Comparison of ENCODE assay signal across 9 cellular contexts in the genomic region with DNA sequence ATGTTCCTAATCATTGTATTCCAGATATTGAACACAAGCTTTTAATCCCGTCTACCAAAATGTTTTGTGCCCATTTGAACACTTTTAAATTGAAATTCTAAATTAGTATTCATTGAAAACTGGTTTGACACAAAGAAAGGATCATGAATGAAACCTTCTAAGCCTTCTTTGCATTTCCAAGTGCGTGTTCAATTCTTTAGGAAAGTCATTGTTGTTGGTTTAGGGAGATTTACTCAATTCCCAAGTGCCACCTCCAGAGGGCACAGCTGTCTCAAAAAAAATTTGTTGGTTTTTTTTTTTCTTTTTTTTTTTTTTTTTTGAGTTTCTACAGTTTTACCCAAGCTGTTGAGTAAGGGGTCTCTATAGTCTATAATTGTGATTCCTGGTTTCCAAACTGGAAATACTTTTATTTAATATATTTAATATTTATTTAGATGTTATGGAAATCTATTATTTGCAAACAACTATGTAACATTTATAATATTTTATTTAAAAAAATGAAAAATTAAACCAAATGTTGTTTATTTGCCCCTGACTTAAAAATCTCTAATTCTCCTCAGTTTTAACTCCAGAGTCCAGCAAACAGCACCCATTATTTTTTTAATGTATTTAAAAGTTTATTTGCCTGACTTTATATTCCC.
A peak's percentile ranks its signal among the peaks of the same experiment; 100 is the strongest.
DNase-seq lines count a peak whose midpoint lies in the region; ATAC-seq and TF ChIP-seq lines count a peak whose summit lies in the region.
"Had no signal": no experiment of that assay in that cellular context is flagged by ENCODE, and none has a peak within 500 bp of the region (broad histone marks: within the 10 kb centered on the region; RNA-seq: fewer than 3 reads in every experiment).

No MANE protein-coding gene starts in this region.

- no peak overlapping the region for H3K27ac Mint-ChIP-seq in mesothelial cell of epicardium

- intact Hi-C loops in mammary epithelial cell (cut with micrococcal nuclease) = loop anchor here (1.0 to 10.0 kb wide), 4 partner anchors 272 to 1410 kb away; no protein-coding TSS in a partner anchor

- dilution Hi-C loops in mammary epithelial cell (cut with HindIII; ENCODE audit: low sequenced_read_pairs) = no loop called here

- CTCF ChIA-PET in mammary epithelial cell (lab: Charles Lee; ENCODE audit: low non-redundant PET) = interaction anchor here (0.7 kb wide), 1 partner anchor 1017 kb away, joined by 4 read pairs; no protein-coding TSS in a partner anchor

- H2AFZ ChIP-seq in mammary epithelial cell (ENCODE audit: low read depth, low read length) = no peak overlapping the region

- WGBS in mammary epithelial cell (ENCODE audit: low coverage, missing lambda C conversion rate) = 42% methylated on average over 2 of the region's 2 CpGs

- no peaks in the 10 kb centered on the region for H3K36me3 ChIP-seq in mammary epithelial cell (ENCODE audit: insufficient read depth, low read length)
- H3K36me3 ChIP-seq in effector memory CD4-positive, alpha-beta T cell (ENCODE audit: control insufficient read depth, insufficient read depth, low read length) = no peaks in the 10 kb centered on the region

- H3K27me3 Mint-ChIP-seq in mesothelial cell of epicardium (ENCODE audit: low read depth) = peaks cover 33% of the 10 kb centered on the region

- in situ Hi-C loops in mammary epithelial cell (cut with MboI; ENCODE audit: low sequenced_read_pairs in 2 of 2) = loop anchor here (25.0 kb wide), 3 partner anchors 400 to 1400 kb away; no protein-coding TSS in a partner anchor

- no peak for ATAC-seq in GM21367 (IDR thresholded peaks at IDR 0.05; ENCODE audit: unreplicated experiment)

- H4K20me1 ChIP-seq in mammary epithelial cell (ENCODE audit: insufficient read depth, low read length) = no peaks in the 10 kb centered on the region

- H3K4me1 Mint-ChIP-seq in mesothelial cell of epicardium = peaks cover 9% of the 10 kb centered on the region

- H3K9me3 Mint-ChIP-seq in mesothelial cell of epicardium = no peaks in the 10 kb centered on the region

- H3K4me3 ChIP-seq in AG10803 (ENCODE audit: low read length) = no peak overlapping the region
- H3K4me3 ChIP-seq in mammary epithelial cell (replicated peaks in 1 of 3; ENCODE audit: insufficient read depth in 1 of 3, low read depth in 2 of 3, low read length in 3 of 3) = no peak overlapping the region
- no peak overlapping the region for H3K4me3 ChIP-seq in effector memory CD4-positive, alpha-beta T cell (ENCODE audit: insufficient read depth, low read depth, low read length, poor library complexity, severe bottlenecking)
- H3K4me3 ChIP-seq: lung had no signal

- no peaks in the 10 kb centered on the region for H3K9me3 ChIP-seq in mammary epithelial cell (replicated peaks; ENCODE audit: insufficient read depth, low read length)
- H3K9me3 ChIP-seq in effector memory CD4-positive, alpha-beta T cell (ENCODE audit: control insufficient read depth, low read length) = no peaks in the 10 kb centered on the region

- H3K36me3 Mint-ChIP-seq in mesothelial cell of epicardium = no peaks in the 10 kb centered on the region

- H3K79me2 ChIP-seq in mammary epithelial cell (ENCODE audit: insufficient read depth, low read length) = no peaks in the 10 kb centered on the region

- peaks cover 6% of the 10 kb centered on the region for H3K27me3 ChIP-seq in mammary epithelial cell (ENCODE audit: insufficient read depth, low read length)
- no peaks in the 10 kb centered on the region for H3K27me3 ChIP-seq in effector memory CD4-positive, alpha-beta T cell (replicated peaks; ENCODE audit: control insufficient read depth, insufficient read depth, low read length, poor library complexity, severe bottlenecking)

- DNase-seq in AG10803 (ENCODE audit: low read depth) = peak; percentile 24
- peak; percentile 36 for DNase-seq in NCI-H2196 (lab: John Stamatoyannopoulos, UW; ENCODE audit: unreplicated experiment)
- no peak for DNase-seq in mammary epithelial cell
- no peak for DNase-seq in mesothelial cell of epicardium (ENCODE audit: low spot score in 2 of 2, unreplicated experiment in 2 of 2)
- no peak for DNase-seq in effector memory CD4-positive, alpha-beta T cell
- no peak for DNase-seq in NOMO-1 treated with DMSO at 0.1 percent for 48 hours (lab: John Stamatoyannopoulos, UW; ENCODE audit: unreplicated experiment)

- peak overlapping the region; percentile 81 for H3K4me3 Mint-ChIP-seq in mesothelial cell of epicardium

- H3K4me2 ChIP-seq in mammary epithelial cell (ENCODE audit: insufficient read depth, low read depth, low read length) = no peak overlapping the region

- TF ChIP-seq CTCF in AG10803 (conservative IDR thresholded peaks at IDR 0.05; ENCODE audit: low read length) = peak; percentile 73
- peak; percentile 47 for TF ChIP-seq CTCF in GM12873 (IDR thresholded peaks at IDR 0.05; ENCODE audit: insufficient read depth, low read depth, low read length, missing control alignments)
- peak; percentile 46 to 62 for TF ChIP-seq CTCF in mammary epithelial cell (conservative IDR thresholded peaks at IDR 0.05 in 1 of 2, IDR thresholded peaks at IDR 0.05 in 1 of 2; ENCODE audit: extremely low read depth in 1 of 2, insufficient read depth in 1 of 2, low read depth in 1 of 2, low read length in 2 of 2)
- TF ChIP-seq CTCF in mesothelial cell of epicardium (IDR thresholded peaks at IDR 0.05; ENCODE audit: unreplicated experiment) = peak; percentile 82

- BruUV-seq in mammary epithelial cell (replicated peaks; lab: Mats Ljungman, UMichigan) = no TSS peak

- no peak overlapping the region for H3K27ac ChIP-seq in mammary epithelial cell (ENCODE audit: insufficient read depth, low read depth, low read length)
- H3K27ac ChIP-seq in effector memory CD4-positive, alpha-beta T cell (ENCODE audit: insufficient read depth, low read length, poor library complexity, severe bottlenecking) = no peak overlapping the region

- no peak overlapping the region for H3K9ac ChIP-seq in mammary epithelial cell (ENCODE audit: insufficient read depth, low read length)

- peaks cover 3% of the 10 kb centered on the region for H3K4me1 ChIP-seq in mammary epithelial cell (ENCODE audit: insufficient read depth, low read length)
- peaks cover 7% of the 10 kb centered on the region for H3K4me1 ChIP-seq in effector memory CD4-positive, alpha-beta T cell (ENCODE audit: control insufficient read depth, insufficient read depth, low read length, poor library complexity, severe bottlenecking)

Comparison
In these comparisons a context has a peak if more than half of its experiments do, and no peak if none do; other contexts are left out.
1. DNase-seq: peak in AG10803 (single experiment) and NCI-H2196 (single experiment); none in mammary epithelial cell (single experiment), mesothelial cell of epicardium (0 of 2), effector memory CD4-positive, alpha-beta T cell (0 of 3) and NOMO-1 treated with DMSO at 0.1 percent for 48 hours (single experiment).
2. Peak in every context shown above with its lines, with median percentiles within 50 percentile points of each other: CTCF ChIP-seq.